ENCODE assay signal across 17 cellular contexts in the genomic region with DNA sequence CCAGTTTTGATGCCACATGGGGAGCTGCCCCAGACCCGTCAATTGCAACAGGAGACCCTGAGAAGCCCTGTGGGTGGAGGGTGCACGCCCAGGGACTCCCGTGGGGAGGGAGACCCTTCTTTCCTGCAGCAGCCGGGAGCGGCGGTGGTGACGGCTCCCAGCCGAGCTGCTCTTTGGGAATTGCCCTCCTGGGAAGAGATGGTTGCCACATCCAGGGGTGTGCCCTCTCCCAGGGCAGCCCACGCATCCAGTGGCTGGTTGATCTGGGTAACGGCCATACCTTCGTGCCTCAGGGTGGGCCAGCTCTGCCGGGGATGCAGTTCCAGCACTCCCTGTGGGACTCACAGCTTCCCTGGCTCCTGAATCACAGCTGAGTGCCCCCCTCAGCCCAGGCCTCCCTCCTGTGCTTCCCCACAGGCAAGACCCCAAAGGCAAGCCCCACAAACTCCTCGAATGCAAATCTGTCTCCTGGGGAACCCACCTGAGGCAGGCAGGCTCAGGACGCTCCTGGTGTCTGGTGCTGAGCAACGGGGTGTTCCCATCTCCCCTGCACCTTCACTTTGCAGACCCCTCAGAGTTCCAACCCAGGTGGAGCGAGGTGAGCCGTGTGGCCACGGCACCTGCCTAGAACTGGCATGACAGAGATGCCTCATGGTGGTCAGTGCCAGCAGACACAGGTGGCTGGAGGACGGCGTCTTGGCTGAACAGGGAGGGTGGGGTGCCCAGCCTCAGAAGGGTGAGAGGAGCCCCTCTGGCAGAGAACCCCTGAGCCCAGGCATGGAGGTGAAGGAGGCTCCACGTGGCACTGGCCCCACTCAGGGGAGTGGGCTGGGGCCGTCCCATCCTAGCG.
"Had no signal": no experiment of that assay in that cellular context is flagged by ENCODE, and none has a peak within 500 bp of the region (broad histone marks: within the 10 kb centered on the region; RNA-seq: fewer than 3 reads in every experiment).

No MANE protein-coding gene starts in this region.

- H3K27ac Mint-ChIP-seq: dendritic cell treated with granulocyte-macrophage colony-stimulating factor and Interleukin-4, amounts not matched to agents 40 ng/mL and 50 ng/mL, for 4 days; naive B cell; nephron; type B pancreatic cell had no signal

- H3K27ac ChIP-seq: esophagus squamous epithelium, gastroesophageal sphincter, left lung, right atrium auricular region, suprapubic skin, thyroid gland had no signal

- H3K36me3 ChIP-seq: esophagus squamous epithelium, gastroesophageal sphincter, left lung, right atrium auricular region, suprapubic skin, thyroid gland had no signal

- H3K4me3 Mint-ChIP-seq: dendritic cell treated with granulocyte-macrophage colony-stimulating factor and Interleukin-4, amounts not matched to agents 40 ng/mL and 50 ng/mL, for 4 days; naive B cell; nephron; type B pancreatic cell had no signal

- H3K4me3 ChIP-seq: esophagus squamous epithelium, gastroesophageal sphincter, left lung, lung, right atrium auricular region, suprapubic skin, thyroid gland had no signal

- H3K27me3 Mint-ChIP-seq: dendritic cell treated with granulocyte-macrophage colony-stimulating factor and Interleukin-4, amounts not matched to agents 40 ng/mL and 50 ng/mL, for 4 days; naive B cell had no signal

- H3K27me3 ChIP-seq: right atrium auricular region, thyroid gland had no signal

- H3K9me3 Mint-ChIP-seq: dendritic cell treated with granulocyte-macrophage colony-stimulating factor and Interleukin-4, amounts not matched to agents 40 ng/mL and 50 ng/mL, for 4 days; naive B cell; nephron; type B pancreatic cell had no signal

- H3K9me3 ChIP-seq: esophagus squamous epithelium, gastroesophageal sphincter, left lung, right atrium auricular region, suprapubic skin, thyroid gland had no signal

- H3K36me3 Mint-ChIP-seq: naive B cell, type B pancreatic cell had no signal

- ATAC-seq: gastroesophageal sphincter, left lung had no signal

- H3K4me1 Mint-ChIP-seq: naive B cell had no signal

- H3K4me1 ChIP-seq: esophagus squamous epithelium, gastroesophageal sphincter, left lung, right atrium auricular region, thyroid gland had no signal

- DNase-seq: esophagus squamous epithelium; foreskin fibroblast; glutamatergic neuron; left lung; mesenchymal stem cell; naive B cell; small intestine; stimulated activated CD4-positive, alpha-beta T cell treated with anti-CD3 and anti-CD28 coated beads, Interleukin-2, amount 100 ng/mL, for 48 hours; stimulated activated naive CD4-positive, alpha-beta T cell treated with Interleukin-2 at 50 U/mL for 16 hours; thyroid gland had no signal
